In genomic region chr10:72318383-72319262, GRCh38 we compare ENCODE assay signal across 8 cellular contexts. TPM values are rescaled to one million over a fixed set of nuclear protein-coding genes. Genes with fewer than 3 reads are reported as not detected.
A peak's percentile ranks its signal among the peaks of the same experiment; 100 is the strongest.
DNase-seq lines count a peak whose midpoint lies in the region; ATAC-seq, FAIRE-seq and TF ChIP-seq lines count a peak whose summit lies in the region.

No MANE protein-coding gene starts in this region.

- H3K4me2 ChIP-seq in KMS-11: peak overlapping the region; percentile 99
- no peak overlapping the region for H3K4me2 ChIP-seq in K562 (ENCODE audit: insufficient read depth, low read length)

- H3K27ac ChIP-seq in AG04450 (ENCODE audit: low read depth, low read length): peak overlapping the region; percentile 90
- H3K27ac ChIP-seq in KMS-11: peak overlapping the region; percentile 98
- H3K27ac ChIP-seq in K562 (ENCODE audit: extremely low read depth, low read depth, low read length): peak overlapping the region; percentile 97; the same call in 1 of the 3 replicates
- peak overlapping the region; percentile 87 for H3K27ac ChIP-seq in muscle layer of duodenum (ENCODE audit: low read length)

- H4K20me1 ChIP-seq in KMS-11 (ENCODE audit: insufficient read depth) (no peaks in the 10 kb centered on the region), K562 (replicated peaks; ENCODE audit: control insufficient read depth, insufficient read depth, low read length) (no peaks in the 10 kb centered on the region)

- TF ChIP-seq EP300 in K562 (IDR thresholded peaks at IDR 0.05; ENCODE audit: low read length): no peak

- ATAC-seq in K562: no peak
- ATAC-seq in GM19351 (IDR thresholded peaks at IDR 0.05; ENCODE audit: unreplicated experiment): no peak
- ATAC-seq in HG02870 (IDR thresholded peaks at IDR 0.05; ENCODE audit: unreplicated experiment): no peak
- ATAC-seq in HG02938 (IDR thresholded peaks at IDR 0.05; ENCODE audit: unreplicated experiment): no peak
- ATAC-seq in GM21717 (IDR thresholded peaks at IDR 0.05; ENCODE audit: unreplicated experiment): no peak

- no TSS peak for BruUV-seq in K562 (replicated peaks; lab: Mats Ljungman, UMichigan)

- in situ Hi-C loops in K562 (cut with MboI): no loop called here

- peak overlapping the region; percentile 50 for H3K4me3 ChIP-seq in AG04450 (ENCODE audit: low read depth, low read length)
- H3K4me3 ChIP-seq in KMS-11 (IDR thresholded peaks at IDR 0.05; ENCODE audit: insufficient read depth, low read depth, low read length): no peak overlapping the region
- no peak overlapping the region for H3K4me3 ChIP-seq in K562
- peak overlapping the region; percentile 37 to 58 for H3K4me3 ChIP-seq in muscle layer of duodenum (ENCODE audit: low read depth in 1 of 2, low read length in 2 of 2)

- H3K9me3 ChIP-seq in AG04450 (ENCODE audit: control insufficient read depth, insufficient read depth, low read length) (no peaks in the 10 kb centered on the region; the same call in 1 of the 2 replicates), K562 (replicated peaks; ENCODE audit: control insufficient read depth, insufficient read depth, low read depth, low read length) (no peaks in the 10 kb centered on the region), muscle layer of duodenum (ENCODE audit: control insufficient read depth in 1 of 2, low read length in 2 of 2) (no peaks in the 10 kb centered on the region)

- DNase-seq in AG04450 (ENCODE audit: low read depth, low spot score) (no peak), K562 (ENCODE audit: extremely low read depth in 1 of 4, low spot score in 3 of 4) (no peak)

- no peak for FAIRE-seq in K562 (lab: Jason Lieb, UNC)

- H3K36me3 ChIP-seq in KMS-11 (ENCODE audit: insufficient read depth): no peaks in the 10 kb centered on the region
- no peaks in the 10 kb centered on the region for H3K36me3 ChIP-seq in K562 (ENCODE audit: control insufficient read depth, insufficient read depth, low read length)
- peaks cover 0 to 3% of the 10 kb centered on the region in 2 donors for H3K36me3 ChIP-seq in muscle layer of duodenum (ENCODE audit: control insufficient read depth in 1 of 2, insufficient read depth in 2 of 2, low read length in 2 of 2)

- peaks cover 8% of the 10 kb centered on the region for H3K9me1 ChIP-seq in K562 (ENCODE audit: control insufficient read depth, insufficient read depth, low read length)

- H2AFZ ChIP-seq in KMS-11 (ENCODE audit: low read depth): peak overlapping the region; percentile 51; the same call in 1 of the 2 replicates
- H2AFZ ChIP-seq in K562 (ENCODE audit: low read depth, low read length): no peak overlapping the region

- TF ChIP-seq CTCF in AG04450 (IDR thresholded peaks at IDR 0.05; ENCODE audit: low read depth, low read length) (no peak), KMS-11 (conservative IDR thresholded peaks at IDR 0.05; ENCODE audit: low read depth, low read length) (no peak), K562 (IDR thresholded peaks at IDR 0.05 in 2 of 3, conservative IDR thresholded peaks at IDR 0.05 in 1 of 3; ENCODE audit: insufficient read depth in 2 of 3, low read depth in 1 of 3, low read length in 3 of 3) (no peak)

- H3K79me2 ChIP-seq in KMS-11 (ENCODE audit: insufficient read depth, low read depth): no peaks in the 10 kb centered on the region
- H3K79me2 ChIP-seq in K562 (ENCODE audit: control insufficient read depth, insufficient read depth, low read length): no peaks in the 10 kb centered on the region

- WGBS in K562 (ENCODE audit: insufficient coverage, low coverage, missing lambda C conversion rate): 78% methylated on average over 11 of the region's 11 CpGs

- H3K9ac ChIP-seq in KMS-11 (peak overlapping the region; percentile 95), K562 (ENCODE audit: insufficient read depth in 1 of 2, low read depth in 2 of 2, low read length in 2 of 2) (no peak overlapping the region; a peak in 1 of 4 replicates)

- CTCF ChIA-PET in AG04450 (lab: Charles Lee) (interaction anchor here (0.6 to 0.7 kb wide), 4 partner anchors 21 to 776 kb away, joined by 3 to 7 read pairs (median 4); no protein-coding TSS in a partner anchor), K562 (lab: Yijun Ruan, JAX; ENCODE audit: low intra/inter-chr PET ratio) (no interaction called here)

- no peak for TF ChIP-seq POLR2A in K562 (conservative IDR thresholded peaks at IDR 0.05)

- H3K27me3 ChIP-seq in AG04450 (ENCODE audit: control insufficient read depth, insufficient read depth, low read length) (no peaks in the 10 kb centered on the region), KMS-11 (ENCODE audit: insufficient read depth, low read depth) (no peaks in the 10 kb centered on the region), K562 (ENCODE audit: control insufficient read depth in 2 of 2, insufficient read depth in 2 of 2, low read length in 2 of 2) (no peaks in the 10 kb centered on the region), muscle layer of duodenum (ENCODE audit: low read depth, low read length) (no peaks in the 10 kb centered on the region)

- POLR2A ChIA-PET in AG04450 (lab: Yijun Ruan, JAX) (interaction anchor here (0.9 to 5.0 kb wide), 3 partner anchors 13 to 44 kb away, joined by 3 to 75 read pairs (median 3); partner anchors contain the start of gene DDIT4), K562 (lab: Yijun Ruan, JAX) (interaction anchor here (1.0 to 9.2 kb wide), 3 partner anchors 13 to 103 kb away, joined by 3 to 267 read pairs (median 199); partner anchors contain the start of genes ANAPC16 and DDIT4)

- TF ChIP-seq RAD21 in K562 (CRISPR knock-in tag; conservative IDR thresholded peaks at IDR 0.05 in 1 of 2, IDR thresholded peaks at IDR 0.05 in 1 of 2): no peak

- intact Hi-C loops in K562 (cut with micrococcal nuclease): no loop called here

- H3K4me1 ChIP-seq in KMS-11 (ENCODE audit: low read depth, poor library complexity, severe bottlenecking) (peaks cover 83% of the 10 kb centered on the region), K562 (replicated peaks in 1 of 2; ENCODE audit: control insufficient read depth in 2 of 2, insufficient read depth in 2 of 2, low read length in 2 of 2) (peaks cover 60 to 63% of the 10 kb centered on the region in 2 experiments), muscle layer of duodenum (ENCODE audit: control insufficient read depth in 1 of 2, insufficient read depth in 2 of 2, low read length in 2 of 2) (peaks cover 30 to 43% of the 10 kb centered on the region in 2 donors)

TF ChIP-seq in K562, 482 proteins besides CTCF, POLR2A, EP300 and RAD21 (continues in another document):
- TF ChIP-seq GABPB1 (CRISPR knock-in tag; IDR thresholded peaks at IDR 0.05) (no peak), PTTG1 (tag; IDR thresholded peaks at IDR 0.05; ENCODE audit: low read depth) (no peak), ZNF134 (CRISPR knock-in tag; conservative IDR thresholded peaks at IDR 0.05) (no peak), NONO (IDR thresholded peaks at IDR 0.05; ENCODE audit: low read depth in 2 of 2, low read length in 1 of 2) (no peak), ARNT (IDR thresholded peaks at IDR 0.05) (no peak), HES1 (IDR thresholded peaks at IDR 0.05; ENCODE audit: low read depth) (no peak)

RNA-seq across cellular contexts. Expression of gene DNAJB12, which starts 36.1 kb away (rescaled TPM):
- polyA plus RNA-seq in AG04450 (2011; rRNA removed): 17.9 and 23.3 TPM in 2 replicates
- polyA minus RNA-seq in AG04450 (2011; rRNA and poly(A)+ RNA removed): 18.7 and 26.5 TPM in 2 replicates
- total RNA-seq in K562 (2011; cell fraction: chromatin; rRNA removed; ENCODE audit: low replicate concordance): 37.8 and 67.4 TPM in 2 replicates
- total RNA-seq in K562 (2011; cell fraction: nucleolus; rRNA removed): 41.7 and 47.7 TPM in 2 replicates
- total RNA-seq in K562 (2011; cell fraction: nucleoplasm; rRNA removed): 40.8 and 49.2 TPM in 2 replicates
- 22.1 and 30.2 TPM in 2 replicates for total RNA-seq in K562 (2014; rRNA removed)
- 12.9 and 15.1 TPM in 2 replicates for total RNA-seq in K562 (2014; rRNA removed; fragmentation: Illumina TruSeq; extraction: Trizol)
- 20.5 and 22.0 TPM in 2 replicates for total RNA-seq in K562 (2015; rRNA removed; fragmentation: Illumina TruSeq; extraction: Trizol)
- 31.0 and 31.5 TPM in 2 replicates for total RNA-seq in K562 (2021)
- 10.2 and 13.3 TPM in 2 replicates for polyA plus RNA-seq in K562 (2011; rRNA removed)
- 12.4 and 17.8 TPM in 2 replicates for polyA plus RNA-seq in K562 (2011; cell fraction: cytosol; rRNA removed)
- polyA plus RNA-seq in K562 (2011; cell fraction: nucleus; rRNA removed): 27.1 and 42.9 TPM in 2 replicates
- 21.6 and 29.2 TPM in 2 replicates for polyA plus RNA-seq in K562 (2012)
- 24.1 and 26.2 TPM in 2 replicates for polyA plus RNA-seq in K562 (2014; fragmentation: Illumina TruSeq; extraction: Trizol)
- polyA plus RNA-seq in K562 (2014; fragmentation: Nextera tagmentation; extraction: Ambion mirVana): 1 to 10 TPM; 3.5 to 4.7 TPM
- 18.4 and 20.3 TPM in 2 replicates for polyA plus RNA-seq in K562 (2014; rRNA removed)
- polyA minus RNA-seq in K562 (2011; rRNA and poly(A)+ RNA removed): 7.6 and 8.6 TPM in 2 replicates
- 11.4 and 13.2 TPM in 2 replicates for polyA minus RNA-seq in K562 (2011; cell fraction: cytosol; rRNA and poly(A)+ RNA removed)
- 14.1 and 15.7 TPM in 2 replicates for polyA minus RNA-seq in K562 (2011; cell fraction: nucleus; rRNA and poly(A)+ RNA removed)

RNA-seq across cellular contexts. Expression of gene DDIT4, which starts 44.9 kb away (rescaled TPM):
- polyA plus RNA-seq in AG04450 (2011; rRNA removed) (103 and 120 TPM in 2 replicates), K562 (2011; rRNA removed) (228 and 529 TPM in 2 replicates), K562 (2014; fragmentation: Illumina TruSeq; extraction: Trizol) (107 and 370 TPM in 2 replicates), K562 (2014; fragmentation: Nextera tagmentation; extraction: Ambion mirVana) (10 to 100 TPM in 1 of 2 experiments, 1 to 10 TPM in 1; 8.2 to 12.3 TPM), K562 (2014; rRNA removed) (362 and 564 TPM in 2 replicates)
- 110 and 132 TPM in 2 replicates for polyA minus RNA-seq in AG04450 (2011; rRNA and poly(A)+ RNA removed)
- total RNA-seq in K562 (2011; cell fraction: chromatin; rRNA removed; ENCODE audit: low replicate concordance): 185 and 371 TPM in 2 replicates
- 455 and 610 TPM in 2 replicates for total RNA-seq in K562 (2011; cell fraction: nucleolus; rRNA removed)
- total RNA-seq in K562 (2011; cell fraction: nucleoplasm; rRNA removed): 314 and 392 TPM in 2 replicates
- total RNA-seq in K562 (2014; rRNA removed) (593 and 675 TPM in 2 replicates), K562 (2014; rRNA removed; fragmentation: Illumina TruSeq; extraction: Trizol) (159 and 200 TPM in 2 replicates), K562 (2015; rRNA removed; fragmentation: Illumina TruSeq; extraction: Trizol) (13.2 and 14.7 TPM in 2 replicates), K562 (2021) (453 and 674 TPM in 2 replicates)
- 345 and 451 TPM in 2 replicates for polyA plus RNA-seq in K562 (2011; cell fraction: cytosol; rRNA removed)
- 384 and 450 TPM in 2 replicates for polyA plus RNA-seq in K562 (2011; cell fraction: nucleus; rRNA removed)
- polyA plus RNA-seq in K562 (2012): 184 and 695 TPM in 2 replicates
- polyA minus RNA-seq in K562 (2011; rRNA and poly(A)+ RNA removed): 156 and 267 TPM in 2 replicates
- 180 and 395 TPM in 2 replicates for polyA minus RNA-seq in K562 (2011; cell fraction: cytosol; rRNA and poly(A)+ RNA removed)
- 272 and 555 TPM in 2 replicates for polyA minus RNA-seq in K562 (2011; cell fraction: nucleus; rRNA and poly(A)+ RNA removed)

Comparison
In these comparisons a context has a peak if more than half of its experiments do, and no peak if none do; other contexts are left out.
1. H3K4me3 ChIP-seq: peak in AG04450 (single experiment) and muscle layer of duodenum (2 of 2); none in KMS-11 (single experiment) and K562 (single experiment).
2. Peak in every context shown above with its lines, with median percentiles within 50 percentile points of each other: H3K27ac ChIP-seq.